ENCODE assay signal across 27 cellular contexts in the genomic region with DNA sequence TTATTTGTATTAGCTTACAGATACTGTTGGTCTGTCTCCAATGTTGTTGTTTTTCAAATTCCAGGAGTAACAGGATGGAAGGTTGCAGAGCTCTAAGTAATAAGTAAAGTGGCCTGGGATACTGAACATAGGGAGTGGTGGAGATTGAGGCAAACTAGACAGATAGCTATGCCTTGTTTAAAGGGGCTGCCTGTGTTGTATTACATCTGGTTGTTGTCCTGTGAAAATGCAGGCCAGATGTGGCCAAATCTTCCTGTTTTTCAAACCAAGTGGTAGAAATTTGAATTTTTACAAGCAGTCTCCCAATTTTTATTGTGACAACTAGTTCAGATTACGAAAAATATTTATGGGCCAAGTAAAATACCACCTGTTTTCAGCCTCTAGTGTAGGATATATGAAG. TPM values are rescaled to one million over a fixed set of nuclear protein-coding genes. Genes with fewer than 3 reads are reported as not detected.
"Had no signal": no experiment of that assay in that cellular context is flagged by ENCODE, and none has a peak within 500 bp of the region (broad histone marks: within the 10 kb centered on the region; RNA-seq: fewer than 3 reads in every experiment).

No MANE protein-coding gene starts in this region.

- H3K4me1 ChIP-seq: pancreas, spleen, testis, transverse colon had no signal

- H3K4me1 Mint-ChIP-seq: activated CD8-positive, alpha-beta memory T cell treated with anti-CD3 and anti-CD28 coated beads, Interleukin-2, amount 10 ng/mL, durations not matched to agents 7 days and 5 days; activated naive CD4-positive, alpha-beta T cell treated with anti-CD3 and anti-CD28 coated beads, Interleukin-2, amount 50 U/mL, for 24 hours; activated naive CD8-positive, alpha-beta T cell treated with anti-CD3 and anti-CD28 coated beads, Interleukin-2, amount 50 U/mL, for 24 hours; endodermal cell; naive thymus-derived CD8-positive, alpha-beta T cell; neural crest cell; WTC11 had no signal

- H3K27me3 ChIP-seq: brain microvascular endothelial cell, pancreas, spleen, testis, transverse colon had no signal

- H3K4me3 ChIP-seq: pancreas, spleen, testis, transverse colon had no signal

- H3K9me3 Mint-ChIP-seq: activated naive CD4-positive, alpha-beta T cell treated with anti-CD3 and anti-CD28 coated beads, Interleukin-2, amount 50 U/mL, for 24 hours; activated naive CD8-positive, alpha-beta T cell treated with anti-CD3 and anti-CD28 coated beads, Interleukin-2, amount 50 U/mL, for 24 hours; activated T-helper 2 cell treated with anti-CD3 and anti-CD28 coated beads, Interferon-gamma antibody, Interleukin-2, Interleukin-4, amounts not matched to agents 10 μg/mL and 5 μg/mL and 100 μg/mL, durations not matched to agents 14 hours and 24 hours and 36 hours; dendritic cell treated with granulocyte-macrophage colony-stimulating factor and Interleukin-4, amounts not matched to agents 40 ng/mL and 50 ng/mL, for 4 days; endodermal cell; naive thymus-derived CD8-positive, alpha-beta T cell; neural crest cell; WTC11 had no signal

- ATAC-seq: activated CD8-positive, alpha-beta memory T cell treated with anti-CD3 and anti-CD28 coated beads, Interleukin-2, amount 10 ng/mL, durations not matched to agents 7 days and 5 days; activated CD8-positive, alpha-beta T cell treated with anti-CD3 and anti-CD28 coated beads, Interleukin-2, amount 10 ng/mL, durations not matched to agents 7 days and 5 days; activated naive CD8-positive, alpha-beta T cell treated with anti-CD3 and anti-CD28 coated beads, Interleukin-2, amount 50 U/mL, for 24 hours; esophagus mucosa; naive thymus-derived CD8-positive, alpha-beta T cell; pancreas; right cardiac atrium; WTC11 had no signal

- DNase-seq: activated CD4-positive, alpha-beta T cell treated with anti-CD3 and anti-CD28 coated beads for 1 hour; activated CD4-positive, alpha-beta T cell treated with anti-CD3 and anti-CD28 coated beads, Interleukin-2, amount 50 U/mL, for 1 hour; activated CD8-positive, alpha-beta memory T cell treated with anti-CD3 and anti-CD28 coated beads, Interleukin-2, amount 10 ng/mL, durations not matched to agents 7 days and 5 days; activated CD8-positive, alpha-beta T cell treated with anti-CD3 and anti-CD28 coated beads, Interleukin-2, amount 10 ng/mL, durations not matched to agents 7 days and 5 days; activated naive CD8-positive, alpha-beta T cell treated with anti-CD3 and anti-CD28 coated beads, Interleukin-2, amount 50 U/mL, for 24 hours; activated T-cell treated with anti-CD3 and anti-CD28 coated beads, Interleukin-2, amount 50 U/mL, for 48 hours; anterior cingulate cortex; brain microvascular endothelial cell; central memory CD4-positive, alpha-beta T cell; endodermal cell; foreskin melanocyte; midbrain; naive thymus-derived CD8-positive, alpha-beta T cell; nucleus accumbens; pancreas; right cardiac atrium; spleen; stimulated activated naive CD4-positive, alpha-beta T cell treated with Interleukin-2 at 50 U/mL for 16 hours; T-helper 2 cell; testis; transverse colon had no signal

- H3K4me3 Mint-ChIP-seq: activated CD8-positive, alpha-beta memory T cell treated with anti-CD3 and anti-CD28 coated beads, Interleukin-2, amount 10 ng/mL, durations not matched to agents 7 days and 5 days; activated CD8-positive, alpha-beta T cell treated with anti-CD3 and anti-CD28 coated beads, Interleukin-2, amount 10 ng/mL, durations not matched to agents 7 days and 5 days; activated naive CD4-positive, alpha-beta T cell treated with anti-CD3 and anti-CD28 coated beads, Interleukin-2, amount 50 U/mL, for 24 hours; activated naive CD8-positive, alpha-beta T cell treated with anti-CD3 and anti-CD28 coated beads, Interleukin-2, amount 50 U/mL, for 24 hours; dendritic cell treated with granulocyte-macrophage colony-stimulating factor and Interleukin-4, amounts not matched to agents 40 ng/mL and 50 ng/mL, for 4 days; endodermal cell; naive thymus-derived CD8-positive, alpha-beta T cell; neural crest cell; WTC11 had no signal

- H3K27me3 Mint-ChIP-seq: activated CD8-positive, alpha-beta memory T cell treated with anti-CD3 and anti-CD28 coated beads, Interleukin-2, amount 10 ng/mL, durations not matched to agents 7 days and 5 days; activated naive CD8-positive, alpha-beta T cell treated with anti-CD3 and anti-CD28 coated beads, Interleukin-2, amount 50 U/mL, for 24 hours; dendritic cell treated with granulocyte-macrophage colony-stimulating factor and Interleukin-4, amounts not matched to agents 40 ng/mL and 50 ng/mL, for 4 days had no signal

- H3K9me3 ChIP-seq: pancreas, spleen, testis, transverse colon had no signal

- H3K27ac ChIP-seq: brain microvascular endothelial cell, pancreas, spleen, testis, transverse colon had no signal

- H3K27ac Mint-ChIP-seq: activated CD8-positive, alpha-beta memory T cell treated with anti-CD3 and anti-CD28 coated beads, Interleukin-2, amount 10 ng/mL, durations not matched to agents 7 days and 5 days; activated CD8-positive, alpha-beta T cell treated with anti-CD3 and anti-CD28 coated beads, Interleukin-2, amount 10 ng/mL, durations not matched to agents 7 days and 5 days; activated naive CD4-positive, alpha-beta T cell treated with anti-CD3 and anti-CD28 coated beads, Interleukin-2, amount 50 U/mL, for 24 hours; activated naive CD8-positive, alpha-beta T cell treated with anti-CD3 and anti-CD28 coated beads, Interleukin-2, amount 50 U/mL, for 24 hours; activated T-helper 2 cell treated with anti-CD3 and anti-CD28 coated beads, Interferon-gamma antibody, Interleukin-2, Interleukin-4, amounts not matched to agents 10 μg/mL and 5 μg/mL and 100 μg/mL, durations not matched to agents 14 hours and 24 hours and 36 hours; dendritic cell treated with granulocyte-macrophage colony-stimulating factor and Interleukin-4, amounts not matched to agents 40 ng/mL and 50 ng/mL, for 4 days; endodermal cell; naive thymus-derived CD8-positive, alpha-beta T cell; WTC11 had no signal

- H3K36me3 Mint-ChIP-seq: activated CD8-positive, alpha-beta memory T cell treated with anti-CD3 and anti-CD28 coated beads, Interleukin-2, amount 10 ng/mL, durations not matched to agents 7 days and 5 days; activated naive CD4-positive, alpha-beta T cell treated with anti-CD3 and anti-CD28 coated beads, Interleukin-2, amount 50 U/mL, for 24 hours; naive thymus-derived CD8-positive, alpha-beta T cell; WTC11 had no signal

- H3K36me3 ChIP-seq: brain microvascular endothelial cell, pancreas, spleen, transverse colon had no signal

RNA-seq across cellular contexts. Expression of gene BICC1, which starts 33.5 kb away (rescaled TPM):
- total RNA-seq: activated CD8-positive, alpha-beta T cell treated with anti-CD3 and anti-CD28 coated beads, Interleukin-2, amount 10 ng/mL, durations not matched to agents 7 days and 5 days; naive thymus-derived CD8-positive, alpha-beta T cell had no signal
- polyA plus RNA-seq: naive thymus-derived CD8-positive, alpha-beta T cell had no signal
